8 cellular contexts compared by ENCODE assay signal in genomic region chr1:151457911-151458882, GRCh38. TPM values are rescaled to one million over a fixed set of nuclear protein-coding genes. Genes with fewer than 3 reads are reported as not detected.
DNase-seq lines count a peak whose midpoint lies in the region; ATAC-seq, FAIRE-seq and TF ChIP-seq lines count a peak whose summit lies in the region.

No MANE protein-coding gene starts in this region.

- peaks cover 39% of the 10 kb centered on the region for H3K4me1 ChIP-seq in HepG2 (ENCODE audit: insufficient read depth, low read length)

- H3K9me3 ChIP-seq in HepG2 (ENCODE audit: low read length): no peaks in the 10 kb centered on the region

- no TSS peak for BruUV-seq in HepG2 (replicated peaks; lab: Mats Ljungman, UMichigan)

- H3K27me3 ChIP-seq in HepG2 (ENCODE audit: control insufficient read depth in 1 of 2, insufficient read depth in 2 of 2, low read length in 2 of 2): no peaks in the 10 kb centered on the region

- CTCF ChIA-PET in HepG2 (lab: Yijun Ruan, JAX; ENCODE audit: low intra/inter-chr PET ratio, low total read pairs): no interaction called here

- H3K4me2 ChIP-seq in HepG2 (ENCODE audit: low read depth, low read length): peak overlapping the region; percentile 63

- ATAC-seq in HG03460 (IDR thresholded peaks at IDR 0.05; ENCODE audit: unreplicated experiment) (peak; percentile 26), HepG2 (peak; percentile 55), HG03039 (IDR thresholded peaks at IDR 0.05; ENCODE audit: unreplicated experiment) (no peak)

- intact Hi-C loops in HepG2 (cut with micrococcal nuclease; ENCODE audit: unreplicated experiment): no loop called here

- H3K9ac ChIP-seq in HepG2 (ENCODE audit: insufficient read depth, low read depth, low read length): peak overlapping the region; percentile 70

- POLR2A ChIA-PET in HepG2 (lab: Yijun Ruan, JAX): interaction anchor here (1.9 kb wide), 1 partner anchor 15 kb away, joined by 19 read pairs; no protein-coding TSS in a partner anchor

- 5% methylated on average over 30 of the region's 87 CpGs for whole genome bisulfite sequencing in HepG2 (ENCODE audit: low lambda C conversion rate)

- peaks cover 50% of the 10 kb centered on the region for H3K79me2 ChIP-seq in HepG2 (ENCODE audit: insufficient read depth, low read length)

- H3K27ac ChIP-seq in HepG2 (ENCODE audit: extremely low read length, insufficient read depth, low read length): peak overlapping the region; percentile 74

- TF ChIP-seq EP300 in HepG2 (IDR thresholded peaks at IDR 0.05; ENCODE audit: low read depth in 2 of 2, low read length in 2 of 2) (no peak), HepG2 (CRISPR knock-in tag; IDR thresholded peaks at IDR 0.05; ENCODE audit: borderline replicate concordance) (no peak)

- TF ChIP-seq POLR2A in GM15510 (IDR thresholded peaks at IDR 0.05; ENCODE audit: borderline replicate concordance, extremely low read depth, insufficient read length): peak; percentile 7
- peak in 1 of 2 experiments; percentile 36; a peak in 1 of 4 replicates for TF ChIP-seq POLR2A in HepG2 (IDR thresholded peaks at IDR 0.05; ENCODE audit: insufficient read depth in 1 of 2, low read depth in 2 of 2, low read length in 2 of 2)

- peak overlapping the region; percentile 67 to 87 (median 71) for H3K4me3 ChIP-seq in HepG2 (replicated peaks in 1 of 3; ENCODE audit: insufficient read depth in 1 of 3, low read depth in 2 of 3, low read length in 3 of 3)

- TF ChIP-seq RAD21 in HepG2 (CRISPR knock-in tag; IDR thresholded peaks at IDR 0.05): 0 out of 2 replicates have a peak, but pooled peaks have one; percentile 22

- H3K36me3 ChIP-seq in HepG2 (replicated peaks in 1 of 2; ENCODE audit: control insufficient read depth in 1 of 2, insufficient read depth in 2 of 2, low read length in 2 of 2): no peaks in the 10 kb centered on the region

- no peak for TF ChIP-seq CTCF in HepG2 (CRISPR knock-in tag; IDR thresholded peaks at IDR 0.05)

- no peak overlapping the region for H2AFZ ChIP-seq in HepG2 (ENCODE audit: low read length)

- FAIRE-seq in HepG2 (lab: Jason Lieb, UNC): peak; percentile 61

- DNase-seq in NCI-H524 (lab: John Stamatoyannopoulos, UW) (peak; percentile 30 to 68), dermis microvascular lymphatic vessel endothelial cell (ENCODE audit: low read depth in 2 of 2) (peak; percentile 57 to 78), HepG2 (ENCODE audit: low spot score) (peak; percentile 58)
- DNase-seq in activated CD4-positive, alpha-beta T cell treated with anti-CD3 and anti-CD28 coated beads, Interleukin-2, amount 50 U/mL, for 4 hours: peak; percentile 65 to 74
- DNase-seq in stimulated activated CD4-positive, alpha-beta T cell treated with anti-CD3 and anti-CD28 coated beads, Interleukin-2, amount 100 ng/mL, for 4 hours (ENCODE audit: low read depth): peak; percentile 75

- peaks cover 26% of the 10 kb centered on the region; the same call in 1 of the 2 replicates for H4K20me1 ChIP-seq in HepG2 (ENCODE audit: insufficient read depth, low read length)

- in situ Hi-C loops in HepG2 (cut with HindIII; ENCODE audit: extremely low pct_ligation_motif_present, low pct_unique_long_range_greater_than_20kb): no loop called here

TF ChIP-seq in HepG2, 621 proteins besides CTCF, POLR2A, EP300 and RAD21 (continues in another document):
- TF ChIP-seq, protein P1, sequence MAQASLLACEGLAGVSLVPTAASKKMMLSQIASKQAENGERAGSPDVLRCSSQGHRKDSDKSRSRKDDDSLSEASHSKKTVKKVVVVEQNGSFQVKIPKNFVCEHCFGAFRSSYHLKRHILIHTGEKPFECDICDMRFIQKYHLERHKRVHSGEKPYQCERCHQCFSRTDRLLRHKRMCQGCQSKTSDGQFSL (CRISPR knock-in tag; IDR thresholded peaks at IDR 0.05): peak; percentile 34; the same call in 1 of the 2 replicates
- no peak for TF ChIP-seq RELA (CRISPR knock-in tag; IDR thresholded peaks at IDR 0.05)

RNA-seq across cellular contexts. Expression of gene POGZ, which starts 1.1 kb away (rescaled TPM):
- total RNA-seq in dermis microvascular lymphatic vessel endothelial cell (8.7 and 18.0 TPM in 2 replicates), HepG2 (2016; rRNA removed; fragmentation: Illumina TruSeq; extraction: Trizol) (15.3 and 17.1 TPM in 2 replicates)
- total RNA-seq in HepG2 (2016; cell fraction: cytosol; rRNA removed; fragmentation: Illumina TruSeq; extraction: Trizol; ENCODE audit: low read depth): 3.4 and 3.9 TPM in 2 replicates
- total RNA-seq in HepG2 (2016; cell fraction: insoluble cytoplasmic fraction; rRNA removed; fragmentation: Illumina TruSeq; extraction: Trizol): 14.3 and 16.4 TPM in 2 replicates
- total RNA-seq in HepG2 (2016; cell fraction: membrane; rRNA removed; fragmentation: Illumina TruSeq; extraction: Trizol): 7.3 and 9.4 TPM in 2 replicates
- 26.6 and 27.0 TPM in 2 replicates for total RNA-seq in HepG2 (2016; cell fraction: nucleus; rRNA removed; fragmentation: Illumina TruSeq; extraction: Trizol)
- 45.6 and 46.9 TPM in 2 replicates for polyA plus RNA-seq in HepG2 (2011; rRNA removed)
- 14.1 and 15.0 TPM in 2 replicates for polyA plus RNA-seq in HepG2 (2011; cell fraction: cytosol; rRNA removed)
- 85.3 and 95.0 TPM in 2 replicates for polyA plus RNA-seq in HepG2 (2011; cell fraction: nucleus; rRNA removed)
- 22.9 and 30.0 TPM in 2 replicates for polyA plus RNA-seq in HepG2 (2012)
- polyA plus RNA-seq in HepG2 (2016; cell fraction: cytosol; fragmentation: Illumina TruSeq; extraction: Trizol; ENCODE audit: low read depth): 0.70 and 1.2 TPM in 2 replicates
- polyA plus RNA-seq in HepG2 (2016; cell fraction: insoluble cytoplasmic fraction; fragmentation: Illumina TruSeq; extraction: Trizol; ENCODE audit: low read depth): 18.4 and 20.8 TPM in 2 replicates
- 2.7 and 2.9 TPM in 2 replicates for polyA plus RNA-seq in HepG2 (2016; cell fraction: membrane; fragmentation: Illumina TruSeq; extraction: Trizol; ENCODE audit: low read depth)
- 55.5 and 69.5 TPM in 2 replicates for polyA plus RNA-seq in HepG2 (2016; cell fraction: nucleus; fragmentation: Illumina TruSeq; extraction: Trizol; ENCODE audit: insufficient read depth, low read depth)
- 103 and 173 TPM in 2 replicates for polyA minus RNA-seq in HepG2 (2011; rRNA and poly(A)+ RNA removed; ENCODE audit: low replicate concordance)
- polyA minus RNA-seq in HepG2 (2011; cell fraction: cytosol; rRNA and poly(A)+ RNA removed): 25.2 and 28.6 TPM in 2 replicates
- 80.1 and 101 TPM in 2 replicates for polyA minus RNA-seq in HepG2 (2011; cell fraction: nucleus; rRNA and poly(A)+ RNA removed)

RNA-seq across cellular contexts. Expression of gene CGN, which starts 53.0 kb away (rescaled TPM):
- 0.13 TPM in 2 replicates for total RNA-seq in dermis microvascular lymphatic vessel endothelial cell
- 0.24 and 0.75 TPM in 2 replicates for total RNA-seq in HepG2 (2016; rRNA removed; fragmentation: Illumina TruSeq; extraction: Trizol)
- total RNA-seq in HepG2 (2016; cell fraction: cytosol; rRNA removed; fragmentation: Illumina TruSeq; extraction: Trizol; ENCODE audit: low read depth): 0.20 and 0.88 TPM in 2 replicates
- total RNA-seq in HepG2 (2016; cell fraction: insoluble cytoplasmic fraction; rRNA removed; fragmentation: Illumina TruSeq; extraction: Trizol): 0.10 and 0.67 TPM in 2 replicates
- total RNA-seq in HepG2 (2016; cell fraction: membrane; rRNA removed; fragmentation: Illumina TruSeq; extraction: Trizol): 0.19 and 0.28 TPM in 2 replicates
- 1.3 and 1.6 TPM in 2 replicates for total RNA-seq in HepG2 (2016; cell fraction: nucleus; rRNA removed; fragmentation: Illumina TruSeq; extraction: Trizol)
- polyA plus RNA-seq in HepG2 (2011; rRNA removed): 0.81 and 1.1 TPM in 2 replicates
- polyA plus RNA-seq in HepG2 (2011; cell fraction: cytosol; rRNA removed): 0.18 and 0.21 TPM in 2 replicates
- 3.8 TPM in 2 replicates for polyA plus RNA-seq in HepG2 (2011; cell fraction: nucleus; rRNA removed)
- polyA plus RNA-seq in HepG2 (2012): 1.7 and 3.2 TPM in 2 replicates
- polyA plus RNA-seq in HepG2 (2016; cell fraction: cytosol; fragmentation: Illumina TruSeq; extraction: Trizol; ENCODE audit: low read depth): 0.03 TPM in 1 of 2 replicates, not detected in the other
- polyA plus RNA-seq in HepG2 (2016; cell fraction: insoluble cytoplasmic fraction; fragmentation: Illumina TruSeq; extraction: Trizol; ENCODE audit: low read depth): 0.27 and 0.43 TPM in 2 replicates
- 0.03 and 0.10 TPM in 2 replicates for polyA plus RNA-seq in HepG2 (2016; cell fraction: membrane; fragmentation: Illumina TruSeq; extraction: Trizol; ENCODE audit: low read depth)
- polyA plus RNA-seq in HepG2 (2016; cell fraction: nucleus; fragmentation: Illumina TruSeq; extraction: Trizol; ENCODE audit: insufficient read depth, low read depth): 2.3 and 2.8 TPM in 2 replicates
- 0.63 and 2.7 TPM in 2 replicates for polyA minus RNA-seq in HepG2 (2011; rRNA and poly(A)+ RNA removed; ENCODE audit: low replicate concordance)
- 0.70 TPM in 1 of 2 replicates, not detected in the other for polyA minus RNA-seq in HepG2 (2011; cell fraction: cytosol; rRNA and poly(A)+ RNA removed)
- 2.7 and 3.9 TPM in 2 replicates for polyA minus RNA-seq in HepG2 (2011; cell fraction: nucleus; rRNA and poly(A)+ RNA removed)

RNA-seq across cellular contexts. Expression of gene PSMB4, which starts 58.8 kb away (rescaled TPM):
- total RNA-seq in dermis microvascular lymphatic vessel endothelial cell (435 and 447 TPM in 2 replicates), HepG2 (2016; rRNA removed; fragmentation: Illumina TruSeq; extraction: Trizol) (336 and 414 TPM in 2 replicates)
- total RNA-seq in HepG2 (2016; cell fraction: cytosol; rRNA removed; fragmentation: Illumina TruSeq; extraction: Trizol; ENCODE audit: low read depth): 180 and 186 TPM in 2 replicates
- total RNA-seq in HepG2 (2016; cell fraction: insoluble cytoplasmic fraction; rRNA removed; fragmentation: Illumina TruSeq; extraction: Trizol): 337 and 459 TPM in 2 replicates
- total RNA-seq in HepG2 (2016; cell fraction: membrane; rRNA removed; fragmentation: Illumina TruSeq; extraction: Trizol): 216 and 229 TPM in 2 replicates
- 150 and 151 TPM in 2 replicates for total RNA-seq in HepG2 (2016; cell fraction: nucleus; rRNA removed; fragmentation: Illumina TruSeq; extraction: Trizol)
- 364 and 383 TPM in 2 replicates for polyA plus RNA-seq in HepG2 (2011; rRNA removed)
- 449 and 490 TPM in 2 replicates for polyA plus RNA-seq in HepG2 (2011; cell fraction: cytosol; rRNA removed)
- 275 and 307 TPM in 2 replicates for polyA plus RNA-seq in HepG2 (2011; cell fraction: nucleus; rRNA removed)
- polyA plus RNA-seq in HepG2 (2012): 200 and 247 TPM in 2 replicates
- polyA plus RNA-seq in HepG2 (2016; cell fraction: cytosol; fragmentation: Illumina TruSeq; extraction: Trizol; ENCODE audit: low read depth): 167 and 178 TPM in 2 replicates
- 392 and 404 TPM in 2 replicates for polyA plus RNA-seq in HepG2 (2016; cell fraction: insoluble cytoplasmic fraction; fragmentation: Illumina TruSeq; extraction: Trizol; ENCODE audit: low read depth)
- 186 and 200 TPM in 2 replicates for polyA plus RNA-seq in HepG2 (2016; cell fraction: membrane; fragmentation: Illumina TruSeq; extraction: Trizol; ENCODE audit: low read depth)
- polyA plus RNA-seq in HepG2 (2016; cell fraction: nucleus; fragmentation: Illumina TruSeq; extraction: Trizol; ENCODE audit: insufficient read depth, low read depth): 265 and 270 TPM in 2 replicates
- 277 and 543 TPM in 2 replicates for polyA minus RNA-seq in HepG2 (2011; rRNA and poly(A)+ RNA removed; ENCODE audit: low replicate concordance)
- 101 and 117 TPM in 2 replicates for polyA minus RNA-seq in HepG2 (2011; cell fraction: cytosol; rRNA and poly(A)+ RNA removed)
- polyA minus RNA-seq in HepG2 (2011; cell fraction: nucleus; rRNA and poly(A)+ RNA removed): 64.9 and 71.7 TPM in 2 replicates
